Comparison of ENCODE assay signal across 11 cellular contexts in the genomic region with DNA sequence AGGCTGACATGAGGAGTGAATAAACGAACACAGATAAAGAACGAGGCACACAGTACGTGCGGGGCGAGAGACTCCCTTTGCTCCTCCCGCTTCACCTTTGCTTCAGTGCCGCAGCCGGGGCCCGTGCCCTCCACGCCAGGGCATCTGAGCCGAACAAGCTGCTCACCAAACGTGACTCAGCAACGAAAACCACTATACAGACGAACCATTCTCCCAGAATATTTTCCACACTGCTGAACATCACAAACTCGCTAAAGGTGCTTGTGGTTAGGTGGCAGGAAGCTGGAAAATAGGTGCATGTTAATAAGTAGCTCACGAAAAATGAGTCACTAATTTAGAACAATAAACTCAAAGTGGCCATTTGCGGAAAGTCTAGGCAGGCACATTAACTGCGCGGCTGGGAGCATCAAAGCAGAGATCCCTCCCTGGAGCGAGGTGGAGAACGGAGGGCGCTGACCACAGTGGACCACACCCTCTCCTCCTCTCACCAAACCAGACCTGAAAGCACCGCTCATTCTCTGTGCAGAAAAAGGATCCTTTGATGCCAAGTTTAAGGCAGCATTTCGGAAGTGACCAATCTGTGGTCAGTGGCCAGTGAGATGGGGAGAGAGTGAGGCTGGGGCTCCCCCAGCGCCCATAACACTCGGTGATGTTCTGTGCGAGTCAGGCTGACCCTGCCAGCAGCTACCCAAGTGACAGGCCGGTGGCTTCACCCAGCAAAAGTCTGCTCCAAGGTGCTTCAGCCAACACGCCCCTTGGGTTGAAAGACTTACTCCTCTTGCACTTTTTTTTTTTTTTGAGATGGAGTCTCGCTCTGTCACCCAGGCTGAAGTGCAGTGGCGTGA.
DNase-seq lines count a peak whose midpoint lies in the region; ATAC-seq and TF ChIP-seq lines count a peak whose summit lies in the region.
"Had no signal": no experiment of that assay in that cellular context is flagged by ENCODE, and none has a peak within 500 bp of the region (broad histone marks: within the 10 kb centered on the region; RNA-seq: fewer than 3 reads in every experiment).

No MANE protein-coding gene starts in this region.

- no peak overlapping the region for H3K27ac ChIP-seq in CD4-positive, alpha-beta T cell (ENCODE audit: low read depth, low read length)
- peak overlapping the region; percentile 30 for H3K27ac ChIP-seq in muscle layer of colon (ENCODE audit: low read depth, low read length)

- peak overlapping the region; percentile 78 for H3K27ac Mint-ChIP-seq in CD4-positive, alpha-beta T cell
- peak overlapping the region; percentile 62 for H3K27ac Mint-ChIP-seq in activated naive CD4-positive, alpha-beta T cell treated with anti-CD3 and anti-CD28 coated beads, Interleukin-2, amount 10 ng/mL, durations not matched to agents 7 days and 5 days
- no peak overlapping the region for H3K27ac Mint-ChIP-seq in osteocyte (ENCODE audit: unreplicated experiment)
- H3K27ac Mint-ChIP-seq: activated B cell treated with CpG ODN at 0.5 μM for 24 hours had no signal

- no peaks in the 10 kb centered on the region for H3K27me3 Mint-ChIP-seq in CD4-positive, alpha-beta T cell
- no peaks in the 10 kb centered on the region for H3K27me3 Mint-ChIP-seq in activated naive CD4-positive, alpha-beta T cell treated with anti-CD3 and anti-CD28 coated beads, Interleukin-2, amount 10 ng/mL, durations not matched to agents 7 days and 5 days
- no peaks in the 10 kb centered on the region for H3K27me3 Mint-ChIP-seq in osteocyte (ENCODE audit: unreplicated experiment)

- H3K9me3 Mint-ChIP-seq in CD4-positive, alpha-beta T cell: no peaks in the 10 kb centered on the region
- H3K9me3 Mint-ChIP-seq in activated naive CD4-positive, alpha-beta T cell treated with anti-CD3 and anti-CD28 coated beads, Interleukin-2, amount 10 ng/mL, durations not matched to agents 7 days and 5 days: no peaks in the 10 kb centered on the region
- no peaks in the 10 kb centered on the region for H3K9me3 Mint-ChIP-seq in osteocyte (ENCODE audit: unreplicated experiment)
- H3K9me3 Mint-ChIP-seq: activated B cell treated with CpG ODN at 0.5 μM for 24 hours had no signal

- H3K36me3 Mint-ChIP-seq in CD4-positive, alpha-beta T cell (ENCODE audit: low read depth): peaks cover 31% of the 10 kb centered on the region
- peaks cover 46% of the 10 kb centered on the region for H3K36me3 Mint-ChIP-seq in activated naive CD4-positive, alpha-beta T cell treated with anti-CD3 and anti-CD28 coated beads, Interleukin-2, amount 10 ng/mL, durations not matched to agents 7 days and 5 days
- no peaks in the 10 kb centered on the region for H3K36me3 Mint-ChIP-seq in osteocyte (ENCODE audit: unreplicated experiment)

- POLR2A ChIA-PET in CD4-positive, alpha-beta T cell (lab: Charles Lee): interaction anchor here (0.7 to 2.0 kb wide), 3 partner anchors 20 to 427 kb away, joined by 3 to 5 read pairs (median 3); no protein-coding TSS in a partner anchor

- intact Hi-C loops in CD4-positive, alpha-beta T cell (cut with DNase I, micrococcal nuclease): no loop called here

- CTCF ChIA-PET in CD4-positive, alpha-beta T cell (lab: Charles Lee): interaction anchor here (1.4 kb wide), 1 partner anchor 20 kb away, joined by 8 read pairs; no protein-coding TSS in a partner anchor
- CTCF ChIA-PET in activated naive CD4-positive, alpha-beta T cell treated with anti-CD3 and anti-CD28 coated beads, Interleukin-2, amount 10 ng/mL, durations not matched to agents 7 days and 5 days (lab: Charles Lee): no interaction called here

- TF ChIP-seq CTCF in CD4-positive, alpha-beta T cell (IDR thresholded peaks at IDR 0.05): no peak
- TF ChIP-seq CTCF in osteocyte (IDR thresholded peaks at IDR 0.05): no peak

- H3K4me1 ChIP-seq in muscle layer of colon (ENCODE audit: insufficient read depth, low read length): peaks cover 61% of the 10 kb centered on the region

- H3K36me3 ChIP-seq in muscle layer of colon (ENCODE audit: insufficient read depth, low read length): peaks cover 7% of the 10 kb centered on the region

- no peak overlapping the region for H3K9ac ChIP-seq in muscle layer of colon (ENCODE audit: low read length)

- no peak overlapping the region for H3K4me3 ChIP-seq in muscle layer of colon (ENCODE audit: low read depth in 1 of 2, low read length in 2 of 2)

- peak in 1 of 10 experiments; percentile 7 for DNase-seq in CD4-positive, alpha-beta T cell
- DNase-seq in HT1080 (ENCODE audit: low read depth): peak; percentile 89
- no peak for DNase-seq in activated naive CD4-positive, alpha-beta T cell treated with anti-CD3 and anti-CD28 coated beads, Interleukin-2, amount 10 ng/mL, durations not matched to agents 7 days and 5 days
- no peak for DNase-seq in osteocyte (ENCODE audit: extremely low spot score, unreplicated experiment)
- DNase-seq in NCI-H2171 (lab: John Stamatoyannopoulos, UW): no peak
- no peak for DNase-seq in NCI-H1436 (lab: John Stamatoyannopoulos, UW)
- no peak for DNase-seq in NCI-H1105 treated with DMSO at 0.1 percent for 48 hours (lab: John Stamatoyannopoulos, UW)
- DNase-seq: activated B cell treated with CpG ODN at 0.5 μM for 24 hours, HCEC 1CT, NCI-H1694 had no signal

- H3K27me3 ChIP-seq in CD4-positive, alpha-beta T cell (ENCODE audit: control insufficient read depth, insufficient read depth, low read length): no peaks in the 10 kb centered on the region
- H3K27me3 ChIP-seq in muscle layer of colon (ENCODE audit: control insufficient read depth in 1 of 2, insufficient read depth in 2 of 2, low read length in 2 of 2): no peaks in the 10 kb centered on the region

- H3K4me1 Mint-ChIP-seq in CD4-positive, alpha-beta T cell (ENCODE audit: low read depth): peaks cover 60% of the 10 kb centered on the region
- H3K4me1 Mint-ChIP-seq in activated naive CD4-positive, alpha-beta T cell treated with anti-CD3 and anti-CD28 coated beads, Interleukin-2, amount 10 ng/mL, durations not matched to agents 7 days and 5 days: peaks cover 51% of the 10 kb centered on the region
- H3K4me1 Mint-ChIP-seq in osteocyte (ENCODE audit: unreplicated experiment): peaks cover 19% of the 10 kb centered on the region

- no peaks in the 10 kb centered on the region for H3K9me3 ChIP-seq in CD4-positive, alpha-beta T cell (ENCODE audit: control insufficient read depth, low read length)
- no peaks in the 10 kb centered on the region for H3K9me3 ChIP-seq in muscle layer of colon (ENCODE audit: low read length)

- peak; percentile 40 for ATAC-seq in CD4-positive, alpha-beta T cell (ENCODE audit: poor library complexity)

- H3K4me3 Mint-ChIP-seq in CD4-positive, alpha-beta T cell: peak overlapping the region; percentile 35
- H3K4me3 Mint-ChIP-seq in activated naive CD4-positive, alpha-beta T cell treated with anti-CD3 and anti-CD28 coated beads, Interleukin-2, amount 10 ng/mL, durations not matched to agents 7 days and 5 days: no peak overlapping the region
- no peak overlapping the region for H3K4me3 Mint-ChIP-seq in osteocyte (ENCODE audit: unreplicated experiment)
- H3K4me3 Mint-ChIP-seq: activated B cell treated with CpG ODN at 0.5 μM for 24 hours had no signal
